ENCODE assay signal across 10 cellular contexts in the genomic region with DNA sequence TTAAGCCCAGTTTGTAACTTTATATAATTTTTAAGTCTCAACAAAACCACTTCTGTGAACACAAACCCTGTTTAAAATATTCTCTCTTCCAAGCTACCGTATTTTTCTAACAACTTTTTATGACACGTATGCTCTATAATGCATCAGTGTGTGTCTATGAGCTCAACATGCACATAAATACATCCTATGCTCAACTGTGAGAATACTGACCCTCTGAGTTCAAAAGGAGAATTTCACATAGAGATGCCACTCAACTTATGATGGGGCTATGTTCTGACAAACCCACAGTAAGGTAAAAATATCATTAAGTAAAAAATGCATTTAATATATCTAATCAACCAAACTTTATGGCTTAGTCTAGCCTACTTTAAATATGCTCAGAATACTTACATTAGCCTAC.
DNase-seq lines count a peak whose midpoint lies in the region; ATAC-seq and TF ChIP-seq lines count a peak whose summit lies in the region.
"Had no signal": no experiment of that assay in that cellular context is flagged by ENCODE, and none has a peak within 500 bp of the region (broad histone marks: within the 10 kb centered on the region; RNA-seq: fewer than 3 reads in every experiment).

No MANE protein-coding gene starts in this region.

- in situ Hi-C loops in SK-MEL-5 (cut with HindIII; ENCODE audit: low pct_unique_long_range_greater_than_20kb, low sequenced_read_pairs) = no loop called here

- H3K27me3 Mint-ChIP-seq in neural crest cell (ENCODE audit: low read depth) = no peaks in the 10 kb centered on the region
- no peaks in the 10 kb centered on the region for H3K27me3 Mint-ChIP-seq in activated naive CD4-positive, alpha-beta T cell treated with anti-CD3 and anti-CD28 coated beads, Interleukin-2, amount 10 ng/mL, durations not matched to agents 7 days and 5 days
- H3K27me3 Mint-ChIP-seq: CD8-positive, alpha-beta memory T cell had no signal

- H3K4me3 Mint-ChIP-seq in neural crest cell = no peak overlapping the region
- H3K4me3 Mint-ChIP-seq in activated naive CD4-positive, alpha-beta T cell treated with anti-CD3 and anti-CD28 coated beads, Interleukin-2, amount 10 ng/mL, durations not matched to agents 7 days and 5 days = no peak overlapping the region
- H3K4me3 Mint-ChIP-seq: CD8-positive, alpha-beta memory T cell had no signal

- H3K4me1 Mint-ChIP-seq in neural crest cell = peaks cover 3% of the 10 kb centered on the region
- no peaks in the 10 kb centered on the region for H3K4me1 Mint-ChIP-seq in activated naive CD4-positive, alpha-beta T cell treated with anti-CD3 and anti-CD28 coated beads, Interleukin-2, amount 10 ng/mL, durations not matched to agents 7 days and 5 days
- H3K4me1 Mint-ChIP-seq: CD8-positive, alpha-beta memory T cell had no signal

- ATAC-seq in GM18861 (IDR thresholded peaks at IDR 0.05; ENCODE audit: unreplicated experiment) = peak; percentile 83
- ATAC-seq in HG03097 (IDR thresholded peaks at IDR 0.05; ENCODE audit: low FRiP score, unreplicated experiment) = peak; percentile 65
- ATAC-seq in GM19035 (IDR thresholded peaks at IDR 0.05; ENCODE audit: unreplicated experiment) = no peak

- DNase-seq in SK-MEL-5 (ENCODE audit: low read depth, low spot score) (peak; percentile 47), neural crest cell (ENCODE audit: low read depth, low spot score) (no peak)
- DNase-seq in activated naive CD4-positive, alpha-beta T cell (lab: John Stamatoyannopoulos, UW) = no peak
- no peak for DNase-seq in activated naive CD4-positive, alpha-beta T cell treated with anti-CD3 and anti-CD28 coated beads, Interleukin-2, amount 10 ng/mL, durations not matched to agents 7 days and 5 days
- DNase-seq: CD8-positive, alpha-beta memory T cell; NCI-H82; WERI-Rb-1 had no signal

- H3K27ac Mint-ChIP-seq in neural crest cell (ENCODE audit: unreplicated experiment) = no peak overlapping the region
- no peak overlapping the region for H3K27ac Mint-ChIP-seq in activated naive CD4-positive, alpha-beta T cell treated with anti-CD3 and anti-CD28 coated beads, Interleukin-2, amount 10 ng/mL, durations not matched to agents 7 days and 5 days

- H3K36me3 Mint-ChIP-seq in neural crest cell (ENCODE audit: low read depth) = no peaks in the 10 kb centered on the region
- H3K36me3 Mint-ChIP-seq in activated naive CD4-positive, alpha-beta T cell treated with anti-CD3 and anti-CD28 coated beads, Interleukin-2, amount 10 ng/mL, durations not matched to agents 7 days and 5 days = no peaks in the 10 kb centered on the region
- H3K36me3 Mint-ChIP-seq: CD8-positive, alpha-beta memory T cell had no signal

- H3K9me3 Mint-ChIP-seq in neural crest cell = peaks cover 3% of the 10 kb centered on the region
- H3K9me3 Mint-ChIP-seq in activated naive CD4-positive, alpha-beta T cell treated with anti-CD3 and anti-CD28 coated beads, Interleukin-2, amount 10 ng/mL, durations not matched to agents 7 days and 5 days = peaks cover 4% of the 10 kb centered on the region

- peak; percentile 30 for TF ChIP-seq CTCF in neural crest cell (conservative IDR thresholded peaks at IDR 0.05)

- CTCF ChIA-PET in activated naive CD4-positive, alpha-beta T cell treated with anti-CD3 and anti-CD28 coated beads, Interleukin-2, amount 10 ng/mL, durations not matched to agents 7 days and 5 days (lab: Charles Lee) = no interaction called here
